Comparison of ENCODE assay signal across 25 cellular contexts in genomic region chr9:38249587-38250210, GRCh38.
"Had no signal": no experiment of that assay in that cellular context is flagged by ENCODE, and none has a peak within 500 bp of the region (broad histone marks: within the 10 kb centered on the region; RNA-seq: fewer than 3 reads in every experiment).

No MANE protein-coding gene starts in this region.

- H3K4me2 ChIP-seq: neural progenitor cell, smooth muscle cell had no signal

- ATAC-seq: esophagus mucosa, foreskin keratinocyte, gastroesophageal sphincter, heart right ventricle, mucosa of descending colon, sciatic nerve had no signal

- H3K9me3 ChIP-seq: gastroesophageal sphincter, mucosa of descending colon, prostate gland, right atrium auricular region, thyroid gland had no signal

- H2AFZ ChIP-seq: neural progenitor cell had no signal

- H3K4me3 ChIP-seq: dorsolateral prefrontal cortex, gastroesophageal sphincter, heart right ventricle, lung, mucosa of descending colon, neural progenitor cell, prostate gland, right atrium auricular region, smooth muscle cell, stomach, thyroid gland had no signal

- H3K4me1 ChIP-seq: foreskin keratinocyte, gastroesophageal sphincter, heart right ventricle, prostate gland, right atrium auricular region, stomach, thyroid gland had no signal

- H3K36me3 ChIP-seq: gastroesophageal sphincter, heart right ventricle, neural progenitor cell, prostate gland, right atrium auricular region, stomach, thyroid gland had no signal

- H3K27me3 ChIP-seq: dorsolateral prefrontal cortex, gastroesophageal sphincter, heart right ventricle, neural progenitor cell, right atrium auricular region, stomach, thyroid gland had no signal

- H3K9ac ChIP-seq: neural progenitor cell had no signal

- DNase-seq: cerebellar nuclear complex; dorsolateral prefrontal cortex; effector CD4-positive, alpha-beta T cell; foreskin keratinocyte; heart right ventricle; hypothalamus; immature natural killer cell; mucosa of descending colon; naive B cell; stimulated activated CD4-positive, alpha-beta T cell treated with anti-CD3 and anti-CD28 coated beads, Interleukin-12 subunit alpha, Interleukin-12 subunit beta, amount 100 ng/mL, for 4 hours; stimulated activated CD4-positive, alpha-beta T cell treated with anti-CD3 and anti-CD28 coated beads, Interleukin-1b, Interleukin-23, amount 100 ng/mL, for 48 hours; stimulated activated CD4-positive, alpha-beta T cell treated with anti-CD3 and anti-CD28 coated beads, Interleukin-4, amount 100 ng/mL, for 1 hour; stimulated activated CD8-positive, alpha-beta memory T cell treated with anti-CD3 and anti-CD28 coated beads, Interleukin-4, amount 100 ng/mL, for 48 hours; stimulated activated naive CD4-positive, alpha-beta T cell treated with Interleukin-2 at 50 U/mL for 16 hours; stomach; thyroid gland had no signal

- H3K27ac ChIP-seq: dorsolateral prefrontal cortex, epithelial cell of prostate, foreskin keratinocyte, gastroesophageal sphincter, heart right ventricle, neural progenitor cell, prostate gland, right atrium auricular region, stomach, thyroid gland had no signal
